In genomic region chr9:128175102-128175563, GRCh38 we compare ENCODE assay signal across 22 cellular contexts. TPM values are rescaled to one million over a fixed set of nuclear protein-coding genes. Genes with fewer than 3 reads are reported as not detected.
A peak's percentile ranks its signal among the peaks of the same experiment; 100 is the strongest.
DNase-seq lines count a peak whose midpoint lies in the region; ATAC-seq and TF ChIP-seq lines count a peak whose summit lies in the region.
"Had no signal": no experiment of that assay in that cellular context is flagged by ENCODE, and none has a peak within 500 bp of the region (broad histone marks: within the 10 kb centered on the region; RNA-seq: fewer than 3 reads in every experiment).

No MANE protein-coding gene starts in this region.

- no peak for TF ChIP-seq POLR2A in erythroblast (IDR thresholded peaks at IDR 0.05; ENCODE audit: low read length)

- peaks cover 15% of the 10 kb centered on the region for H3K4me1 ChIP-seq in SJSA1 (replicated peaks)

- DNase-seq in AG10803 (ENCODE audit: low read depth) (peak; percentile 15), SJSA1 (ENCODE audit: low read depth in 1 of 2, low spot score in 2 of 2) (peak in 1 of 2 experiments; percentile 30), hepatic stellate cell (ENCODE audit: low spot score) (peak; percentile 48), erythroblast (lab: John Stamatoyannopoulos, UW) (no peak), SHP77 treated with DMSO at 0.1 percent for 48 hours (lab: John Stamatoyannopoulos, UW) (no peak)
- no peak for DNase-seq in central memory CD8-positive, alpha-beta T cell (ENCODE audit: low spot score in 2 of 2)
- DNase-seq: activated CD4-positive, CD25-positive, alpha-beta regulatory T cell; activated naive CD4-positive, alpha-beta T cell; brain microvascular endothelial cell; Caco-2; esophagus squamous epithelium; hypothalamus; kidney glomerular epithelial cell; NCI-H187 treated with DMSO at 0.1 percent for 48 hours; NCI-H510A treated with DMSO at 0.1 percent for 48 hours; stimulated activated CD8-positive, alpha-beta memory T cell treated with anti-CD3 and anti-CD28 coated beads, Interleukin-4, amount 100 ng/mL, for 48 hours had no signal

- no peak overlapping the region for H3K4me3 ChIP-seq in AG10803 (ENCODE audit: low read length)
- H3K4me3 ChIP-seq in SJSA1, result no peak overlapping the region
- H3K4me3 ChIP-seq: esophagus squamous epithelium had no signal

- no peak for TF ChIP-seq CTCF in AG10803 (conservative IDR thresholded peaks at IDR 0.05; ENCODE audit: low read length)

- no peaks in the 10 kb centered on the region for H3K27me3 Mint-ChIP-seq in central memory CD8-positive, alpha-beta T cell
- H3K27me3 Mint-ChIP-seq: memory B cell had no signal

- H3K4me3 Mint-ChIP-seq in central memory CD8-positive, alpha-beta T cell, result no peak overlapping the region
- H3K4me3 Mint-ChIP-seq: memory B cell, nephron had no signal

- H3K27ac Mint-ChIP-seq in central memory CD8-positive, alpha-beta T cell (ENCODE audit: low read depth), result peak overlapping the region; percentile 61
- H3K27ac Mint-ChIP-seq: memory B cell had no signal

- H3K36me3 Mint-ChIP-seq in central memory CD8-positive, alpha-beta T cell (ENCODE audit: insufficient read depth), result peaks cover 26% of the 10 kb centered on the region

- H3K27ac ChIP-seq in SJSA1, result 0 out of 2 replicates have a peak overlapping the region, but pooled peaks have one; percentile 32
- H3K27ac ChIP-seq: brain microvascular endothelial cell, esophagus squamous epithelium had no signal

- H3K4me1 Mint-ChIP-seq in central memory CD8-positive, alpha-beta T cell, result no peaks in the 10 kb centered on the region
- H3K4me1 Mint-ChIP-seq: memory B cell had no signal

- ATAC-seq in central memory CD8-positive, alpha-beta T cell (replicated peaks; ENCODE audit: extremely low read depth, poor library complexity, severe bottlenecking), result no peak
- ATAC-seq in GM21825 (IDR thresholded peaks at IDR 0.05; ENCODE audit: unreplicated experiment), result no peak
- ATAC-seq in GM18861 (IDR thresholded peaks at IDR 0.05; ENCODE audit: unreplicated experiment), result no peak

- no peaks in the 10 kb centered on the region for H3K9me3 Mint-ChIP-seq in central memory CD8-positive, alpha-beta T cell
- H3K9me3 Mint-ChIP-seq: memory B cell, nephron had no signal

- no peaks in the 10 kb centered on the region for H3K9me3 ChIP-seq in SJSA1 (replicated peaks)
- H3K9me3 ChIP-seq: esophagus squamous epithelium had no signal

- peaks cover 68% of the 10 kb centered on the region for H3K36me3 ChIP-seq in SJSA1

- H3K27me3 ChIP-seq in SJSA1 (replicated peaks), result no peaks in the 10 kb centered on the region
- H3K27me3 ChIP-seq: brain microvascular endothelial cell, esophagus squamous epithelium had no signal

RNA-seq across cellular contexts. Expression of gene BBLN, which starts 15.1 kb away (rescaled TPM):
- total RNA-seq in SJSA1 (2014; rRNA removed; shearing (Covaris generic)), result 96.6 and 112 TPM in 2 replicates

RNA-seq across cellular contexts. Expression of gene CIZ1, which starts 16.2 kb away (rescaled TPM):
- total RNA-seq in SJSA1 (2014; rRNA removed; shearing (Covaris generic)), result 38.2 and 38.8 TPM in 2 replicates

RNA-seq across cellular contexts. Expression of gene LCN2, which starts 25.9 kb away (rescaled TPM):
- not detected in 2 replicates for total RNA-seq in SJSA1 (2014; rRNA removed; shearing (Covaris generic))
- total RNA-seq: Caco-2; pulmonary artery endothelial cell; T-helper 2 cell treated with Interferon-gamma antibody and Interleukin-4, amounts not matched to agents 100 ng/mL and 5 ng/mL, for 36 hours had no signal

RNA-seq across cellular contexts. Expression of gene DNM1, which starts 28.0 kb away (rescaled TPM):
- 2.2 and 2.5 TPM in 2 replicates for total RNA-seq in SJSA1 (2014; rRNA removed; shearing (Covaris generic))

RNA-seq across cellular contexts. Expression of gene PTGES2, which starts 47.6 kb away (rescaled TPM):
- 37.9 and 41.4 TPM in 2 replicates for total RNA-seq in SJSA1 (2014; rRNA removed; shearing (Covaris generic))

Comparison
In these comparisons a context has a peak if more than half of its experiments do, and no peak if none do; other contexts are left out.
1. DNase-seq: peak in AG10803 (single experiment) and hepatic stellate cell (single experiment); none in central memory CD8-positive, alpha-beta T cell (0 of 2), erythroblast (0 of 2) and SHP77 treated with DMSO at 0.1 percent for 48 hours (single experiment).